22 cellular contexts compared by ENCODE assay signal in the genomic region with DNA sequence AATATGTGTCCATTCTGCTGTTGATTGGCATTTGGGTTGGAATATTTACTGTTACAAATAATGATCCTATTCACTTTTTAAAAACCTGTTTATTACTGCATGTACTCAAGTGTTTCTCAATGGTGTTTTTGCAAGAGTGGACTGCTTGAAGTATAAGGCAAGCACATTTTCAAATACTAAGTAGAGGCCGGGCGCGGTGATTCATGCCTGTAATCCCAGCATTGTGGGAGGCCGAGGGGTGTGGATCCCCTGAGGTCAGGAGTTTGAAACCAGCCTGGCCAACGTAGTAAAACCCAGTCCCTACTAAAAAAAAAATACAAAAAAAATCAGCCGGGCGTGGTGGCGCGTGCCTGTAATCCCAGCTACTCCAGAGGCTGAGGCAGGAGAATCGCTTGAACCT.
DNase-seq lines count a peak whose midpoint lies in the region; ATAC-seq, FAIRE-seq and TF ChIP-seq lines count a peak whose summit lies in the region.
"Had no signal": no experiment of that assay in that cellular context is flagged by ENCODE, and none has a peak within 500 bp of the region (broad histone marks: within the 10 kb centered on the region; RNA-seq: fewer than 3 reads in every experiment).

No MANE protein-coding gene starts in this region.

- POLR2A ChIA-PET in MCF 10A (lab: Yijun Ruan, JAX) = no interaction called here

- H3K4me3 ChIP-seq in mammary epithelial cell (replicated peaks in 1 of 3; ENCODE audit: insufficient read depth in 1 of 3, low read depth in 2 of 3, low read length in 3 of 3) (no peak overlapping the region), kidney (ENCODE audit: low read length in 2 of 2) (no peak overlapping the region), upper lobe of right lung (no peak overlapping the region)
- H3K4me3 ChIP-seq: BLaER1, GM12878, HAP-1 had no signal

- H3K9ac ChIP-seq in mammary epithelial cell (ENCODE audit: insufficient read depth, low read length) (no peak overlapping the region), kidney (ENCODE audit: low read length in 2 of 2) (no peak overlapping the region)
- H3K9ac ChIP-seq: BLaER1 had no signal

- no peaks in the 10 kb centered on the region for H3K36me3 Mint-ChIP-seq in MCF 10A (ENCODE audit: insufficient read depth, unreplicated experiment)
- H3K36me3 Mint-ChIP-seq: CD4-positive, CD25-positive, alpha-beta regulatory T cell; CD8-positive, alpha-beta T cell had no signal

- no peak overlapping the region for H3K4me3 Mint-ChIP-seq in MCF 10A (ENCODE audit: unreplicated experiment)
- H3K4me3 Mint-ChIP-seq: B cell; CD4-positive, CD25-positive, alpha-beta regulatory T cell; CD8-positive, alpha-beta T cell; HFFc6 had no signal

- intact Hi-C loops in MCF 10A (cut with micrococcal nuclease) (no loop called here), mammary epithelial cell (cut with micrococcal nuclease) (no loop called here), kidney (cut with DNase I) (no loop called here), upper lobe of right lung (cut with DNase I) (no loop called here)

- H3K27ac Mint-ChIP-seq in MCF 10A (ENCODE audit: low read depth, unreplicated experiment) = no peak overlapping the region
- H3K27ac Mint-ChIP-seq: B cell; CD4-positive, CD25-positive, alpha-beta regulatory T cell; CD8-positive, alpha-beta T cell; HFFc6 had no signal

- H3K4me1 ChIP-seq in mammary epithelial cell (ENCODE audit: insufficient read depth, low read length) (no peaks in the 10 kb centered on the region), kidney (ENCODE audit: control insufficient read depth in 1 of 2, insufficient read depth in 1 of 2, low read depth in 1 of 2, low read length in 2 of 2) (no peaks in the 10 kb centered on the region), upper lobe of right lung (no peaks in the 10 kb centered on the region)
- H3K4me1 ChIP-seq: BLaER1, Caco-2, HAP-1 had no signal

- no peak overlapping the region for H2AFZ ChIP-seq in mammary epithelial cell (ENCODE audit: low read depth, low read length)

- BruUV-seq in MCF 10A (replicated peaks; lab: Mats Ljungman, UMichigan) (no TSS peak), mammary epithelial cell (replicated peaks; lab: Mats Ljungman, UMichigan) (no TSS peak)

- no peaks in the 10 kb centered on the region for H3K4me1 Mint-ChIP-seq in MCF 10A (ENCODE audit: insufficient read depth, unreplicated experiment)
- H3K4me1 Mint-ChIP-seq: B cell; CD4-positive, CD25-positive, alpha-beta regulatory T cell had no signal

- 75% methylated on average over 5 of the region's 10 CpGs for WGBS in mammary epithelial cell (ENCODE audit: low coverage, missing lambda C conversion rate)

- no peak overlapping the region for H3K4me2 ChIP-seq in mammary epithelial cell (ENCODE audit: insufficient read depth, low read depth, low read length)
- H3K4me2 ChIP-seq: BLaER1 had no signal

- no peaks in the 10 kb centered on the region for H3K36me3 ChIP-seq in mammary epithelial cell (ENCODE audit: insufficient read depth, low read length)
- H3K36me3 ChIP-seq in kidney (ENCODE audit: control insufficient read depth in 1 of 2, insufficient read depth in 2 of 2, low read length in 2 of 2) = no peaks in the 10 kb centered on the region
- no peaks in the 10 kb centered on the region for H3K36me3 ChIP-seq in upper lobe of right lung
- H3K36me3 ChIP-seq: BLaER1, HAP-1 had no signal

- no peaks in the 10 kb centered on the region for H4K20me1 ChIP-seq in mammary epithelial cell (ENCODE audit: insufficient read depth, low read length)
- H4K20me1 ChIP-seq: BLaER1 had no signal

- no peaks in the 10 kb centered on the region for H3K79me2 ChIP-seq in mammary epithelial cell (ENCODE audit: insufficient read depth, low read length)

- dilution Hi-C loops in mammary epithelial cell (cut with HindIII; ENCODE audit: low sequenced_read_pairs) = no loop called here

- ATAC-seq in upper lobe of right lung (no peak), GM18909 (IDR thresholded peaks at IDR 0.05; ENCODE audit: poor library complexity, unreplicated experiment) (no peak)
- ATAC-seq: CD8-positive, alpha-beta T cell; GM12878 had no signal

- TF ChIP-seq CTCF in MCF 10A (IDR thresholded peaks at IDR 0.05; ENCODE audit: unreplicated experiment) (no peak), mammary epithelial cell (conservative IDR thresholded peaks at IDR 0.05 in 1 of 2, IDR thresholded peaks at IDR 0.05 in 1 of 2; ENCODE audit: extremely low read depth in 1 of 2, insufficient read depth in 1 of 2, low read depth in 1 of 2, low read length in 2 of 2) (no peak), kidney (IDR thresholded peaks at IDR 0.05; ENCODE audit: borderline replicate concordance, extremely low read depth, insufficient read depth) (no peak), upper lobe of right lung (IDR thresholded peaks at IDR 0.05) (no peak)

- H3K27me3 ChIP-seq in mammary epithelial cell (ENCODE audit: insufficient read depth, low read length) (no peaks in the 10 kb centered on the region), upper lobe of right lung (no peaks in the 10 kb centered on the region)
- H3K27me3 ChIP-seq: BLaER1 had no signal

- H3K9me3 ChIP-seq in mammary epithelial cell (replicated peaks; ENCODE audit: insufficient read depth, low read length) (no peaks in the 10 kb centered on the region), kidney (ENCODE audit: control insufficient read depth in 1 of 2, low read length in 2 of 2) (no peaks in the 10 kb centered on the region), upper lobe of right lung (no peaks in the 10 kb centered on the region)
- H3K9me3 ChIP-seq: BLaER1, Caco-2, HAP-1 had no signal

- no peaks in the 10 kb centered on the region for H3K27me3 Mint-ChIP-seq in MCF 10A (ENCODE audit: insufficient read depth, unreplicated experiment)
- H3K27me3 Mint-ChIP-seq: B cell had no signal

- no peaks in the 10 kb centered on the region for H3K9me3 Mint-ChIP-seq in MCF 10A (ENCODE audit: unreplicated experiment)
- H3K9me3 Mint-ChIP-seq: HFFc6 had no signal

- FAIRE-seq in kidney (lab: Jason Lieb, UNC) = no peak
- FAIRE-seq: GM12878, H54 had no signal

- CTCF ChIA-PET in MCF 10A (lab: Yijun Ruan, JAX) (interaction anchor here (1.0 kb wide), 1 partner anchor 9 kb away, joined by 4 read pairs; no protein-coding TSS in a partner anchor), mammary epithelial cell (lab: Charles Lee; ENCODE audit: low non-redundant PET) (no interaction called here)

- H3K27ac ChIP-seq in mammary epithelial cell (ENCODE audit: insufficient read depth, low read depth, low read length) = no peak overlapping the region
- H3K27ac ChIP-seq in kidney (ENCODE audit: low read depth in 2 of 2, low read length in 2 of 2) = no peak overlapping the region
- H3K27ac ChIP-seq in upper lobe of right lung = no peak overlapping the region
- H3K27ac ChIP-seq: 22Rv1, BLaER1, C4-2B had no signal

- DNase-seq in MCF 10A (ENCODE audit: unreplicated experiment) (peak; percentile 12), mammary epithelial cell (no peak), kidney (peak; percentile 40), upper lobe of right lung (peak; percentile 39), NOMO-1 (lab: John Stamatoyannopoulos, UW; ENCODE audit: unreplicated experiment in 2 of 2) (no peak)
- DNase-seq: Caco-2; CD4-positive, CD25-positive, alpha-beta regulatory T cell; CD8-positive, alpha-beta T cell; DMS153; DND-41; EL; GDM1; GOT3; HFFc6 had no signal

- in situ Hi-C loops in mammary epithelial cell (cut with MboI; ENCODE audit: low sequenced_read_pairs in 2 of 2) = no loop called here

Comparison
In these comparisons a context has a peak if more than half of its experiments do, and no peak if none do; other contexts are left out.
1. DNase-seq: peak in MCF 10A (single experiment), kidney (single experiment) and upper lobe of right lung (single experiment); none in mammary epithelial cell (single experiment) and NOMO-1 (0 of 2).